Comparison of ENCODE assay signal across 1 cellular context in the genomic region with DNA sequence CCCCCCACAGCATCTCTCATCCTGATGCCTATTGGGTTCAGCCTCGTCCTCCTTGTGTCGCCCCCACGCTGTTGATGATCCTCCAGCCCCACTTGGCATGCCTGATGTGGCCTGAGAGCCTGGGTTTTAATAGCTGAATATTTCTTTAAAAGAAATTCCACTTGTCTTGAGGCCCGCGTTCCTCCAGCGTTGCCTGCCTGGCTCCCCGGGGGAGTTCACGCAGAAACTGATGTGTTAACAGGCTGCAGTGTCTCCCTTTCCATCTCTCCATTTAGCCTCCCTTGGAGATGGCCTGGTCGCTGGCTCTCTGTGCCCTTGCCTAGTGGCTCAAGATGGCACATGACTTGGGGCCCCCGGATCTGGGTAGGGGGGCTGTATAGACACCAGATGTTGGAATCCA.
TF ChIP-seq lines count a peak whose summit lies in the region.

No MANE protein-coding gene starts in this region.

TF ChIP-seq in IMR-90, 13 proteins besides CTCF, POLR2A, EP300 and RAD21 (continued from another document):
- TF ChIP-seq NFE2L2 (IDR thresholded peaks at IDR 0.05; ENCODE audit: low read depth, low read length): no peak
- no peak for TF ChIP-seq CEBPB (IDR thresholded peaks at IDR 0.05; ENCODE audit: low read depth, low read length)
- TF ChIP-seq, protein P1, sequence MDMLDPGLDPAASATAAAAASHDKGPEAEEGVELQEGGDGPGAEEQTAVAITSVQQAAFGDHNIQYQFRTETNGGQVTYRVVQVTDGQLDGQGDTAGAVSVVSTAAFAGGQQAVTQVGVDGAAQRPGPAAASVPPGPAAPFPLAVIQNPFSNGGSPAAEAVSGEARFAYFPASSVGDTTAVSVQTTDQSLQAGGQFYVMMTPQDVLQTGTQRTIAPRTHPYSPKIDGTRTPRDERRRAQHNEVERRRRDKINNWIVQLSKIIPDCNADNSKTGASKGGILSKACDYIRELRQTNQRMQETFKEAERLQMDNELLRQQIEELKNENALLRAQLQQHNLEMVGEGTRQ (IDR thresholded peaks at IDR 0.05; ENCODE audit: low read depth, low read length): no peak
- TF ChIP-seq BHLHE40 (IDR thresholded peaks at IDR 0.05; ENCODE audit: low read depth, low read length): no peak
